8 cellular contexts compared by ENCODE assay signal in the genomic region with DNA sequence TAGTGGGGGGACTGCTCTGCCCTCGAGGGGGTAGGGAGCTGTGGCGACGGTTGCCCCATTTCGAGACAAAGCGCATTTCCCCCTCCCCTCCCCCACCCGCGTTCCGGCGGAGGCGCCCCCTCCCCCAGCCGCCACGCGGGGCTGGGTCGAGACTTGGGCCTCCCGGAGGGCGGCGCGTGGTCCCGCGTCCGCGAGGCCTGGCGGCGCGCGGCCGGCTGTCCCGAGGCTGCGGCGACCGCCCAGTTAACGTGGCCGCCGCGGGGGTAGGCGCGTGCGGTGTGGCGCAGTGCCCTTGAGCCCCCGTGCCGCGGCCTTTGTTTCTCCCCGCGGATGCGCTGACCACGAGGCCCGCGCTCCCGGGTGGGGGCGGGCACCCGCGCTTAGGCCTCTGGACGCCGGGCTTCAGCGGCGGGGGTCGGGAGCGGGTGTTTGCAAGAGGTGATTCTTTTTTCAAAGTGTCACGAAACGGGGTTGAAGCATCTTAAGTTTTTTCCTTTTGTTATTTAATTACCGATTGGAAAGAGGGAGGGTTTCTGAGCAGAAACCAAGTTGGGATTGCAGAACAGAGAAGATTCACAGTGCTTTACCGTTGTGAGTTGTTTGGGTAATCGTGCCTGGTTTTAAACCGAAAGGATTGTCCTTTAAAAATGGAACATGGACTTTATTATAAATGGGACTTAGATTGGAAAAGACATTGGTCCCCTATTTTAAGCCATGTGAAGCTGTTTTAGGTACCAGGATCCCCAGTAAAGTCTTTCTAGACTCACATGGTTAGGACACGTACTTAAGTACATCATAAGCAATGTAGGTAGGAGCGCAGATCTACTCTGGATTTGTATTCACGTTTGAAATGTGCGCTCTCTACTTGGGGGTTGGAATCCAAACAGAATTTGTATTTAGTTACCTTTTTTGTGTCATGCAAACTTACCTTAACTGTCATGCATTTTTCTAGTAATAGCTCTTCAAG. TPM values are rescaled to one million over a fixed set of nuclear protein-coding genes. Genes with fewer than 3 reads are reported as not detected.
A peak's percentile ranks its signal among the peaks of the same experiment; 100 is the strongest.
DNase-seq lines count a peak whose midpoint lies in the region; ATAC-seq and TF ChIP-seq lines count a peak whose summit lies in the region.

No MANE protein-coding gene starts in this region.

- H3K36me3 Mint-ChIP-seq in activated CD8-positive, alpha-beta T cell treated with anti-CD3 and anti-CD28 coated beads, Interleukin-2, amount 10 ng/mL, durations not matched to agents 7 days and 5 days (ENCODE audit: low read depth): peaks cover 81% of the 10 kb centered on the region
- H3K36me3 Mint-ChIP-seq in endothelial cell (ENCODE audit: low read depth, unreplicated experiment): peaks cover 46% of the 10 kb centered on the region

- H3K27me3 Mint-ChIP-seq in activated CD8-positive, alpha-beta T cell treated with anti-CD3 and anti-CD28 coated beads, Interleukin-2, amount 10 ng/mL, durations not matched to agents 7 days and 5 days (ENCODE audit: low read depth): no peaks in the 10 kb centered on the region
- peaks cover 26% of the 10 kb centered on the region for H3K27me3 Mint-ChIP-seq in endothelial cell (ENCODE audit: unreplicated experiment)

- peaks cover 35% of the 10 kb centered on the region for H3K4me1 Mint-ChIP-seq in activated CD8-positive, alpha-beta T cell treated with anti-CD3 and anti-CD28 coated beads, Interleukin-2, amount 10 ng/mL, durations not matched to agents 7 days and 5 days (ENCODE audit: low read depth)
- peaks cover 45% of the 10 kb centered on the region for H3K4me1 Mint-ChIP-seq in endothelial cell (ENCODE audit: unreplicated experiment)

- DNase-seq in Ammon's horn (ENCODE audit: low spot score) (peak; percentile 38), NCI-H1092 (lab: John Stamatoyannopoulos, UW) (peak; percentile 58), endothelial cell (ENCODE audit: low spot score) (peak; percentile 64), NCI-H1436 (lab: John Stamatoyannopoulos, UW) (no peak)
- peak; percentile 59 for DNase-seq in activated CD8-positive, alpha-beta T cell treated with anti-CD3 and anti-CD28 coated beads, Interleukin-2, amount 10 ng/mL, durations not matched to agents 7 days and 5 days
- DNase-seq in stimulated activated CD8-positive, alpha-beta memory T cell treated with anti-CD3 and anti-CD28 coated beads, Interleukin-4, amount 100 ng/mL, for 4 hours (ENCODE audit: low read depth in 2 of 2, low spot score in 1 of 2): peak; percentile 20 to 37

- H3K9me3 Mint-ChIP-seq in activated CD8-positive, alpha-beta T cell treated with anti-CD3 and anti-CD28 coated beads, Interleukin-2, amount 10 ng/mL, durations not matched to agents 7 days and 5 days (ENCODE audit: insufficient read depth): no peaks in the 10 kb centered on the region
- H3K9me3 Mint-ChIP-seq in endothelial cell (ENCODE audit: unreplicated experiment): no peaks in the 10 kb centered on the region

- peaks cover 31% of the 10 kb centered on the region for H3K4me1 ChIP-seq in mononuclear cell (ENCODE audit: insufficient read depth, low read length)

- H3K27me3 ChIP-seq in mononuclear cell (ENCODE audit: insufficient read depth, low read length): no peaks in the 10 kb centered on the region

- TF ChIP-seq CTCF in endothelial cell (IDR thresholded peaks at IDR 0.05; ENCODE audit: unreplicated experiment): no peak

- H3K4me3 ChIP-seq in mononuclear cell (ENCODE audit: low read length): peak overlapping the region; percentile 99

- H3K27ac Mint-ChIP-seq in activated CD8-positive, alpha-beta T cell treated with anti-CD3 and anti-CD28 coated beads, Interleukin-2, amount 10 ng/mL, durations not matched to agents 7 days and 5 days: peak overlapping the region; percentile 92
- H3K27ac Mint-ChIP-seq in endothelial cell (ENCODE audit: unreplicated experiment): peak overlapping the region; percentile 89

- CTCF ChIA-PET in activated CD8-positive, alpha-beta T cell treated with anti-CD3 and anti-CD28 coated beads, Interleukin-2, amount 10 ng/mL, durations not matched to agents 7 days and 5 days (lab: Charles Lee): interaction anchor here (0.6 to 12.8 kb wide), 11 partner anchors 10 to 309 kb away, joined by 3 to 222 read pairs (median 3); no protein-coding TSS in a partner anchor

- peak; percentile 8 for ATAC-seq in GM19463 (IDR thresholded peaks at IDR 0.05; ENCODE audit: unreplicated experiment)
- no peak for ATAC-seq in activated CD8-positive, alpha-beta T cell treated with anti-CD3 and anti-CD28 coated beads, Interleukin-2, amount 10 ng/mL, durations not matched to agents 7 days and 5 days

- peak overlapping the region; percentile 89 for H3K4me3 Mint-ChIP-seq in activated CD8-positive, alpha-beta T cell treated with anti-CD3 and anti-CD28 coated beads, Interleukin-2, amount 10 ng/mL, durations not matched to agents 7 days and 5 days
- H3K4me3 Mint-ChIP-seq in endothelial cell (ENCODE audit: unreplicated experiment): peak overlapping the region; percentile 93

- H3K9me3 ChIP-seq in mononuclear cell (ENCODE audit: low read depth, low read length): no peaks in the 10 kb centered on the region

- POLR2A ChIA-PET in activated CD8-positive, alpha-beta T cell treated with anti-CD3 and anti-CD28 coated beads, Interleukin-2, amount 10 ng/mL, durations not matched to agents 7 days and 5 days (lab: Charles Lee): interaction anchor here (0.6 to 12.0 kb wide), 20 partner anchors 8 to 163 kb away, joined by 3 to 187 read pairs (median 4); partner anchors contain the start of genes NFE2L3 and SNX10

RNA-seq across cellular contexts. Expression of gene CBX3, which starts 0.8 kb away (rescaled TPM):
- total RNA-seq in activated CD8-positive, alpha-beta T cell treated with anti-CD3 and anti-CD28 coated beads, Interleukin-2, amount 10 ng/mL, durations not matched to agents 7 days and 5 days: 100 to 1,000 TPM; 254 to 269 TPM
- total RNA-seq in endothelial cell (ENCODE audit: unreplicated experiment) (146 TPM), mononuclear cell (135 TPM)

RNA-seq across cellular contexts. Expression of gene HNRNPA2B1, which starts 1.8 kb away (rescaled TPM):
- total RNA-seq in activated CD8-positive, alpha-beta T cell treated with anti-CD3 and anti-CD28 coated beads, Interleukin-2, amount 10 ng/mL, durations not matched to agents 7 days and 5 days: 100 to 1,000 TPM; 882 to 899 TPM
- total RNA-seq in endothelial cell (ENCODE audit: unreplicated experiment): 623 TPM
- total RNA-seq in mononuclear cell: 240 TPM

RNA-seq across cellular contexts. Expression of gene NFE2L3, which starts 50.3 kb away (rescaled TPM):
- total RNA-seq in activated CD8-positive, alpha-beta T cell treated with anti-CD3 and anti-CD28 coated beads, Interleukin-2, amount 10 ng/mL, durations not matched to agents 7 days and 5 days: 10 to 100 TPM in 1 of 2 experiments, 1 to 10 TPM in 1; 9.7 to 10.4 TPM
- 2.8 TPM for total RNA-seq in endothelial cell (ENCODE audit: unreplicated experiment)
- total RNA-seq in mononuclear cell: 7.8 TPM
